Comparison of ENCODE assay signal across 11 cellular contexts in the genomic region with DNA sequence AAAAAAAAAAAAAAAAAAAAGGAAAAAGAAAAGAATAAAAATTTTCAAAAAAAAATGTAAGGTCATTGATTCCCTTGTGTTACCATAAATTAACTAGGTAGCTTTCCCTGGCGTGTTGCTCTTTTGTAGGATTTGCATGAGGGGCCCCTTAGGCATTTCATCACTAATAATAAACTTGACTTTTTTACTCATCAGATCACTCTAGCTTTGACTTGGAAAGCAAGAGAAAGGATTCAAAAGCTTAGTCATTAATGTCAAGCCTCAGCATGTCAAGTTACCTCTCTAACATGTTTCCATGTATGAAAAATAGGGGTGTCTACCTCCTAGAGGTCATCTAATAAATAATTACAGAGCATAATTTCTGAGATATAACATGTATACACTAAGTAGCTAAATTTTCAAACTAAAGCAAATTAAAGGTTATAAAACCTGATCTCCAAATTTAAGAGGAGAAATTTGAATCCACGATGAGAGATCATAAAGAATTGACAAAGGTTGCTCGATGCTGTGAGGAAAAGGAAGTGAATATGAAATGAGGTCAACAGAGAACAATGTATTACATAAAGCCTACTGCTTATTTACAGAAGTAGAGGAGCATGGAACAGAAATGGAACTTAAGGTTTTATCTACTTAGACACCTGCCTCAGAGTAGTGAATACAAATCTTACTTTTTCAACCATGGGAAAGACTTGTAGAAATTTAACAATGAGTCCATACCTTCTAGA.
DNase-seq lines count a peak whose midpoint lies in the region; ATAC-seq and TF ChIP-seq lines count a peak whose summit lies in the region.
"Had no signal": no experiment of that assay in that cellular context is flagged by ENCODE, and none has a peak within 500 bp of the region (broad histone marks: within the 10 kb centered on the region; RNA-seq: fewer than 3 reads in every experiment).

No MANE protein-coding gene starts in this region.

- POLR2A ChIA-PET in HEK293 (lab: Yijun Ruan, JAX) = interaction anchor here (0.6 kb wide), 1 partner anchor 99 kb away, joined by 3 read pairs; no protein-coding TSS in a partner anchor

- DNase-seq in iris pigment epithelial cell (ENCODE audit: low read depth) = peak; percentile 40
- DNase-seq in stimulated activated naive CD4-positive, alpha-beta T cell (lab: John Stamatoyannopoulos, UW) = no peak
- DNase-seq in NCI-H1417 treated with DMSO at 0.1 percent for 48 hours (lab: John Stamatoyannopoulos, UW) = no peak
- DNase-seq in colonic mucosa = no peak
- DNase-seq in adrenal gland = no peak
- DNase-seq: activated CD4-positive, alpha-beta T cell treated with anti-CD3 and anti-CD28 coated beads, Interleukin-2, amount 50 U/mL, for 48 hours; lower lobe of right lung had no signal

- H3K27me3 ChIP-seq in colonic mucosa = no peaks in the 10 kb centered on the region
- no peaks in the 10 kb centered on the region for H3K27me3 ChIP-seq in adrenal gland

- H3K27ac ChIP-seq in HEK293 (ENCODE audit: extremely low read depth, low read depth, low read length) (no peak overlapping the region), colonic mucosa (no peak overlapping the region), adrenal gland (no peak overlapping the region)
- H3K27ac ChIP-seq: lower lobe of right lung, SK-N-MC had no signal

- ATAC-seq in GM18870 (IDR thresholded peaks at IDR 0.05; ENCODE audit: unreplicated experiment) = peak; percentile 67
- peak; percentile 84 for ATAC-seq in HG03432 (IDR thresholded peaks at IDR 0.05; ENCODE audit: unreplicated experiment)
- ATAC-seq: lower lobe of right lung had no signal

- TF ChIP-seq POLR2A in adrenal gland (IDR thresholded peaks at IDR 0.05) = no peak

- CTCF ChIA-PET in HEK293 (lab: Yijun Ruan, JAX) = interaction anchor here (0.7 to 2.3 kb wide), 7 partner anchors 10 to 241 kb away, joined by 3 to 12 read pairs (median 3); no protein-coding TSS in a partner anchor

- H3K9ac ChIP-seq in colonic mucosa (ENCODE audit: low read depth in 2 of 2, low read length in 2 of 2) = no peak overlapping the region

- intact Hi-C loops in colonic mucosa (cut with DNase I) = no loop called here
- intact Hi-C loops in adrenal gland (cut with DNase I) = no loop called here

- 74 to 86% (median 82%) methylated on average over 3 of the region's 3 CpGs for WGBS in adrenal gland, 4 donors

- H3K4me1 ChIP-seq in HEK293 (ENCODE audit: control insufficient read depth, insufficient read depth, low read length) (no peaks in the 10 kb centered on the region; the same call in 1 of the 2 replicates), colonic mucosa (no peaks in the 10 kb centered on the region), adrenal gland (replicated peaks in 1 of 2) (no peaks in the 10 kb centered on the region)
- H3K4me1 ChIP-seq: lower lobe of right lung had no signal

- TF ChIP-seq CTCF in HEK293 (tag by site-specific recombination; IDR thresholded peaks at IDR 0.05) = no peak
- TF ChIP-seq CTCF in colonic mucosa (IDR thresholded peaks at IDR 0.05) = no peak
- TF ChIP-seq CTCF in adrenal gland (IDR thresholded peaks at IDR 0.05) = no peak

- H3K9me3 ChIP-seq in HEK293 (ENCODE audit: control insufficient read depth, insufficient read depth, low read depth, low read length) = no peaks in the 10 kb centered on the region
- no peaks in the 10 kb centered on the region for H3K9me3 ChIP-seq in colonic mucosa
- no peaks in the 10 kb centered on the region for H3K9me3 ChIP-seq in adrenal gland (replicated peaks in 1 of 3)
- H3K9me3 ChIP-seq: lower lobe of right lung had no signal

- no peak overlapping the region for H3K4me3 ChIP-seq in HEK293 (ENCODE audit: low read depth, low read length)
- H3K4me3 ChIP-seq in colonic mucosa = no peak overlapping the region
- H3K4me3 ChIP-seq in adrenal gland = no peak overlapping the region
- H3K4me3 ChIP-seq: lower lobe of right lung, SK-N-MC had no signal

- H3K36me3 ChIP-seq in HEK293 (ENCODE audit: control insufficient read depth in 2 of 2, insufficient read depth in 1 of 2, low read length in 2 of 2) (no peaks in the 10 kb centered on the region), colonic mucosa (peaks cover 2% of the 10 kb centered on the region), adrenal gland (replicated peaks in 1 of 2) (peaks cover 0 to 6% of the 10 kb centered on the region in 2 donors)

TF ChIP-seq in HEK293, 187 proteins besides CTCF, POLR2A, EP300 and RAD21:
- TF ChIP-seq ZNF621 (tag by site-specific recombination; IDR thresholded peaks at IDR 0.05) = no peak
- TF ChIP-seq, protein P1, sequence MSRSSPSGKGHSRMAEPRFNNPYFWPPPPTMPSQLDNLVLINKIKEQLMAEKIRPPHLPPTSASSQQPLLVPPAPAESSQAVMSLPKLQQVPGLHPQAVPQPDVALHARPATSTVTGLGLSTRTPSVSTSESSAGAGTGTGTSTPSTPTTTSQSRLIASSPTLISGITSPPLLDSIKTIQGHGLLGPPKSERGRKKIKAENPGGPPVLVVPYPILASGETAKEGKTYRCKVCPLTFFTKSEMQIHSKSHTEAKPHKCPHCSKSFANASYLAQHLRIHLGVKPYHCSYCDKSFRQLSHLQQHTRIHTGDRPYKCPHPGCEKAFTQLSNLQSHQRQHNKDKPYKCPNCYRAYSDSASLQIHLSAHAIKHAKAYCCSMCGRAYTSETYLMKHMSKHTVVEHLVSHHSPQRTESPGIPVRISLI (tag by site-specific recombination; IDR thresholded peaks at IDR 0.05) = 0 out of 2 replicates have a peak, but pooled peaks have one; percentile 28
